Comparison of ENCODE assay signal across 7 cellular contexts in genomic region chr10:95908450-95908849, GRCh38. TPM values are rescaled to one million over a fixed set of nuclear protein-coding genes. Genes with fewer than 3 reads are reported as not detected.
DNase-seq lines count a peak whose midpoint lies in the region; ATAC-seq, FAIRE-seq and TF ChIP-seq lines count a peak whose summit lies in the region.

No MANE protein-coding gene starts in this region.

- peak overlapping the region; percentile 84 for H3K4me2 ChIP-seq in osteoblast (ENCODE audit: insufficient read depth, low read length)

- H3K27ac ChIP-seq in osteoblast (ENCODE audit: low read depth, low read length) = no peak overlapping the region

- peaks cover 4% of the 10 kb centered on the region for H3K4me1 ChIP-seq in osteoblast (ENCODE audit: insufficient read depth, low read length)

- peak overlapping the region; percentile 87 for H3K4me3 ChIP-seq in NB4 (ENCODE audit: low read depth, low read length)
- peak overlapping the region; percentile 83 for H3K4me3 ChIP-seq in osteoblast (ENCODE audit: insufficient read depth, low read length)

- H3K27ac Mint-ChIP-seq in effector memory CD8-positive, alpha-beta T cell = no peak overlapping the region

- H3K9me3 Mint-ChIP-seq in effector memory CD8-positive, alpha-beta T cell = no peaks in the 10 kb centered on the region

- peak overlapping the region; percentile 88 to 91 for H3K4me3 Mint-ChIP-seq in effector memory CD8-positive, alpha-beta T cell

- H3K36me3 Mint-ChIP-seq in effector memory CD8-positive, alpha-beta T cell (ENCODE audit: insufficient read depth) = peaks cover 4% of the 10 kb centered on the region

- no peaks in the 10 kb centered on the region for H3K27me3 ChIP-seq in osteoblast (ENCODE audit: insufficient read depth, low read length)

- peaks cover 4% of the 10 kb centered on the region for H3K79me2 ChIP-seq in osteoblast (ENCODE audit: insufficient read depth, low read length)

- peak overlapping the region; percentile 95 for H2AFZ ChIP-seq in osteoblast (ENCODE audit: low read length)

- H3K9me3 ChIP-seq in osteoblast (ENCODE audit: low read depth, low read length) = no peaks in the 10 kb centered on the region

- no peaks in the 10 kb centered on the region for H3K36me3 ChIP-seq in osteoblast (ENCODE audit: insufficient read depth, low read length)

- no peaks in the 10 kb centered on the region for H4K20me1 ChIP-seq in osteoblast (ENCODE audit: insufficient read depth, low read length)

- no peak for ATAC-seq in effector memory CD8-positive, alpha-beta T cell (replicated peaks)
- no peak for ATAC-seq in GM19351 (IDR thresholded peaks at IDR 0.05; ENCODE audit: unreplicated experiment)

- H3K27me3 Mint-ChIP-seq in effector memory CD8-positive, alpha-beta T cell = no peaks in the 10 kb centered on the region

- TF ChIP-seq CTCF in NB4 (IDR thresholded peaks at IDR 0.05; ENCODE audit: low read depth, low read length) (no peak), osteoblast (IDR thresholded peaks at IDR 0.05; ENCODE audit: extremely low read depth, low read depth, low read length) (no peak)

- H3K4me1 Mint-ChIP-seq in effector memory CD8-positive, alpha-beta T cell (ENCODE audit: low read depth in 2 of 2) = peaks cover 7 to 10% of the 10 kb centered on the region in 2 donors

- TF ChIP-seq POLR2A in GM12891 (IDR thresholded peaks at IDR 0.05; ENCODE audit: low read depth, low read length) = no peak
- no peak for TF ChIP-seq POLR2A in NB4 (IDR thresholded peaks at IDR 0.05; ENCODE audit: extremely low read depth, insufficient read length)

- DNase-seq in GM12891 (ENCODE audit: insufficient read length, low spot score) (no peak), NB4 (ENCODE audit: low read depth) (no peak), osteoblast (ENCODE audit: insufficient read length, low spot score, missing footprints) (no peak), midbrain (lab: John Stamatoyannopoulos, UW) (no peak)
- no peak for DNase-seq in effector memory CD8-positive, alpha-beta T cell
- DNase-seq in stimulated activated naive CD4-positive, alpha-beta T cell treated with Interleukin-2 at 50 U/mL for 16 hours (lab: John Stamatoyannopoulos, UW) = no peak

- no peak for FAIRE-seq in GM12891 (lab: Jason Lieb, UNC)

TF ChIP-seq in GM12891, 5 proteins besides CTCF, POLR2A, EP300 and RAD21:
- TF ChIP-seq SPI1 (IDR thresholded peaks at IDR 0.05; ENCODE audit: low read depth, low read length) (peak; percentile 30), POU2F2 (IDR thresholded peaks at IDR 0.05; ENCODE audit: low read depth, low read length) (no peak)

RNA-seq across cellular contexts. Expression of gene CC2D2B, which starts 0.7 kb away (rescaled TPM):
- 0.26 TPM for polyA plus RNA-seq in GM12891 (2012; ENCODE audit: low read depth, missing spikeins)
- 0.36 and 0.88 TPM in 2 replicates for total RNA-seq in osteoblast
